1 cellular context compared by ENCODE assay signal in the genomic region with DNA sequence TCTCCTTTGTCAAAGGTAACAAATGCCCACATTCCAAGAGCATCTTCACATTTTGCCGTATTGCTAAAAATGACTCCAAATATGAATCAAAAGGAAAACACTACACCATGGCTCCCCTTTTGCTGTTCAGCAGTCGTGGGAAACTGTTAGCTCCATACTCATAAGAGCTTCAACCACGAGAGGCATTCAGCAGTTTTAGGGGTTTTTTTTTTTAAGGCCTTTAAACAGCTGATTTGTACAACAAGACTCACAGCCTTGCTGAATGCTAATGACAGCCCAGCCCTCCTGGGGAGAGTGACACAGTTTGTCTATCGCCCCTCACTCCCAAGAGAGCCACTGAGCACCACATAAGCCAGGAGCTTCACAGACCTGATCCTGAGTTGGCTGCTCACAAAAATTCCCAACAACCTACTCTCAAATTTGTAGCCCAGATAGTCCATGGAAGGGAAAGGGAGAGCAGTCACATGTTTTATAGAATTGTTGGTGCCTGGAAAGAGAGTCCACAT.
TF ChIP-seq lines count a peak whose summit lies in the region.

No MANE protein-coding gene starts in this region.

TF ChIP-seq in GM12878, 131 proteins besides CTCF, POLR2A, EP300 and RAD21 (continued from another document):
- TF ChIP-seq MTA3 (IDR thresholded peaks at IDR 0.05; ENCODE audit: borderline replicate concordance, low read length) = no peak
- TF ChIP-seq EZH2 (IDR thresholded peaks at IDR 0.05; ENCODE audit: borderline replicate concordance, control insufficient read depth, low read depth, low read length) = no peak
- no peak for TF ChIP-seq NFIC (IDR thresholded peaks at IDR 0.05; ENCODE audit: low read depth, low read length)
